ENCODE assay signal across 15 cellular contexts in genomic region chr11:80473562-80473961, GRCh38.
A peak's percentile ranks its signal among the peaks of the same experiment; 100 is the strongest.
DNase-seq lines count a peak whose midpoint lies in the region; ATAC-seq, FAIRE-seq and TF ChIP-seq lines count a peak whose summit lies in the region.
"Had no signal": no experiment of that assay in that cellular context is flagged by ENCODE, and none has a peak within 500 bp of the region (broad histone marks: within the 10 kb centered on the region; RNA-seq: fewer than 3 reads in every experiment).

No MANE protein-coding gene starts in this region.

- peak; percentile 88 for FAIRE-seq in GM12892 (lab: Jason Lieb, UNC)
- FAIRE-seq: pancreas, urothelium cell line had no signal

- H3K36me3 ChIP-seq in upper lobe of left lung, result no peaks in the 10 kb centered on the region
- H3K36me3 ChIP-seq: pancreas had no signal

- TF ChIP-seq CTCF in upper lobe of left lung (IDR thresholded peaks at IDR 0.05), result no peak

- no peak overlapping the region for H3K4me3 ChIP-seq in upper lobe of left lung
- H3K4me3 ChIP-seq: pancreas had no signal

- no peak for TF ChIP-seq EP300 in upper lobe of left lung (IDR thresholded peaks at IDR 0.05)

- H3K27me3 ChIP-seq in upper lobe of left lung, result no peaks in the 10 kb centered on the region
- H3K27me3 ChIP-seq: pancreas had no signal

- TF ChIP-seq POLR2A in GM12892 (IDR thresholded peaks at IDR 0.05; ENCODE audit: low read depth, low read length) (no peak), upper lobe of left lung (IDR thresholded peaks at IDR 0.05) (no peak)

- 79 to 97% methylated on average over 3 of the region's 3 CpGs for WGBS in upper lobe of left lung, 2 donors

- H3K9me3 ChIP-seq in upper lobe of left lung, result no peaks in the 10 kb centered on the region
- H3K9me3 ChIP-seq: pancreas had no signal

- no peaks in the 10 kb centered on the region for H3K4me1 ChIP-seq in upper lobe of left lung
- H3K4me1 ChIP-seq: pancreas had no signal

- no peak overlapping the region for H3K27ac ChIP-seq in upper lobe of left lung
- H3K27ac ChIP-seq: pancreas had no signal

- ATAC-seq in GM21367 (IDR thresholded peaks at IDR 0.05; ENCODE audit: unreplicated experiment), result peak; percentile 55
- ATAC-seq in HG03066 (IDR thresholded peaks at IDR 0.05; ENCODE audit: low read depth, unreplicated experiment), result peak; percentile 79
- ATAC-seq in upper lobe of left lung (ENCODE audit: low FRiP score in 2 of 2), result no peak
- ATAC-seq: activated naive CD8-positive, alpha-beta T cell treated with anti-CD3 and anti-CD28 coated beads, Interleukin-2, amount 50 U/mL, for 24 hours; esophagus mucosa; pancreas had no signal

- DNase-seq in GM12892 (ENCODE audit: insufficient read length) (no peak), NCI-H526 (lab: John Stamatoyannopoulos, UW) (peak; percentile 76 to 90), upper lobe of left lung (no peak), ureter (ENCODE audit: low spot score) (no peak), OCI-M1 (lab: John Stamatoyannopoulos, UW) (no peak), DMS 273 (lab: John Stamatoyannopoulos, UW; ENCODE audit: unreplicated experiment) (no peak)
- DNase-seq: activated naive CD8-positive, alpha-beta T cell treated with anti-CD3 and anti-CD28 coated beads, Interleukin-2, amount 50 U/mL, for 24 hours; NCI-H1436; NCI-H69; pancreas; SIG-M5 had no signal

Comparison
In these comparisons a context has a peak if more than half of its experiments do, and no peak if none do; other contexts are left out.
1. DNase-seq: peak in NCI-H526 (2 of 2); none in GM12892 (single experiment), upper lobe of left lung (0 of 2), ureter (single experiment), OCI-M1 (single experiment) and DMS 273 (single experiment).
2. ATAC-seq: peak in GM21367 (single experiment) and HG03066 (single experiment); none in upper lobe of left lung (0 of 2).